In genomic region chr3:128178782-128179473, GRCh38 we compare ENCODE assay signal across 17 cellular contexts. TPM values are rescaled to one million over a fixed set of nuclear protein-coding genes. Genes with fewer than 3 reads are reported as not detected.
DNase-seq lines count a peak whose midpoint lies in the region; ATAC-seq and TF ChIP-seq lines count a peak whose summit lies in the region.
"Had no signal": no experiment of that assay in that cellular context is flagged by ENCODE, and none has a peak within 500 bp of the region (broad histone marks: within the 10 kb centered on the region; RNA-seq: fewer than 3 reads in every experiment).

No MANE protein-coding gene starts in this region.

- peaks cover 57% of the 10 kb centered on the region for H3K4me1 Mint-ChIP-seq in nephron

- CTCF ChIA-PET in OCI-LY7 (lab: Charles Lee; ENCODE audit: unreplicated experiment) = no interaction called here

- no peak overlapping the region for H3K9ac ChIP-seq in fibroblast of lung (ENCODE audit: insufficient read depth, low read length)

- peak overlapping the region; percentile 12 to 15 (median 15) for H3K4me3 Mint-ChIP-seq in nephron
- H3K4me3 Mint-ChIP-seq: activated B cell treated with CpG ODN at 0.5 μM for 24 hours, neural crest cell had no signal

- H3K4me2 ChIP-seq in OCI-LY7 (ENCODE audit: low read length) = peak overlapping the region; percentile 62
- H3K4me2 ChIP-seq in fibroblast of lung (ENCODE audit: extremely low read depth, insufficient read depth, low read length) = peak overlapping the region; percentile 82

- intact Hi-C loops in OCI-LY7 (cut with micrococcal nuclease; ENCODE audit: unreplicated experiment) = no loop called here

- H3K27me3 Mint-ChIP-seq in nephron (ENCODE audit: low read depth) = peaks cover 3% of the 10 kb centered on the region
- H3K27me3 Mint-ChIP-seq: activated B cell treated with CpG ODN at 0.5 μM for 24 hours had no signal

- ATAC-seq in HG03196 (IDR thresholded peaks at IDR 0.05; ENCODE audit: unreplicated experiment) (no peak), GM18870 (IDR thresholded peaks at IDR 0.05; ENCODE audit: unreplicated experiment) (no peak), GM21576 (IDR thresholded peaks at IDR 0.05; ENCODE audit: unreplicated experiment) (no peak)

- H3K9me2 ChIP-seq in OCI-LY7 (ENCODE audit: insufficient read depth, low read length) = no peaks in the 10 kb centered on the region

- BruUV-seq in OCI-LY7 (replicated peaks; lab: Mats Ljungman, UMichigan) = no TSS peak

- TF ChIP-seq CTCF in OCI-LY7 (conservative IDR thresholded peaks at IDR 0.05; ENCODE audit: low read length) = no peak
- TF ChIP-seq CTCF in fibroblast of lung (conservative IDR thresholded peaks at IDR 0.05 in 1 of 2, IDR thresholded peaks at IDR 0.05 in 1 of 2; ENCODE audit: low read depth in 1 of 2, low read length in 2 of 2) = no peak
- no peak for TF ChIP-seq CTCF in nephron (IDR thresholded peaks at IDR 0.05; ENCODE audit: unreplicated experiment in 3 of 3)

- H3K79me2 ChIP-seq in OCI-LY7 (ENCODE audit: insufficient read depth, low read depth, low read length) (peaks cover 33% of the 10 kb centered on the region), fibroblast of lung (ENCODE audit: control insufficient read depth, insufficient read depth, low read length) (no peaks in the 10 kb centered on the region)

- H2AFZ ChIP-seq in OCI-LY7 (ENCODE audit: low read length) = no peak overlapping the region; the same call in 1 of the 2 replicates
- H2AFZ ChIP-seq in fibroblast of lung (ENCODE audit: low read length) = peak overlapping the region; percentile 2

- H3K36me3 ChIP-seq in OCI-LY7 (ENCODE audit: insufficient read depth, low read length) = no peaks in the 10 kb centered on the region
- H3K36me3 ChIP-seq in fibroblast of lung (ENCODE audit: control insufficient read depth, insufficient read depth, low read length) = no peaks in the 10 kb centered on the region

- H3K27me3 ChIP-seq in fibroblast of lung (ENCODE audit: control insufficient read depth, insufficient read depth, low read length) = no peaks in the 10 kb centered on the region

- DNase-seq in GF-D8 (lab: John Stamatoyannopoulos, UW) (peak; percentile 10), OCI-LY7 (ENCODE audit: low spot score) (no peak), fibroblast of lung (ENCODE audit: low read depth in 2 of 2) (peak in 1 of 2 donors; percentile 50), COLO829 (ENCODE audit: low spot score) (no peak)
- DNase-seq: activated B cell treated with CpG ODN at 0.5 μM for 24 hours, cortex of kidney, kidney glomerular epithelial cell, NCI-H1105 treated with DMSO at 0.1 percent for 48 hours, SIG-M5, small intestine, substantia nigra had no signal

- H3K36me3 Mint-ChIP-seq in nephron (ENCODE audit: low read depth) = no peaks in the 10 kb centered on the region

- peak overlapping the region; percentile 43 for H3K4me3 ChIP-seq in OCI-LY7 (ENCODE audit: low read depth, low read length, poor library complexity, severe bottlenecking)
- peak overlapping the region; percentile 15 to 52 (median 38) for H3K4me3 ChIP-seq in fibroblast of lung (replicated peaks in 1 of 4; ENCODE audit: control extremely low read depth in 1 of 4, insufficient read depth in 1 of 4, low read depth in 3 of 4, low read length in 4 of 4)

- peak overlapping the region; percentile 42 to 80 (median 79) for H3K27ac Mint-ChIP-seq in nephron
- H3K27ac Mint-ChIP-seq: activated B cell treated with CpG ODN at 0.5 μM for 24 hours had no signal

- H3K9me3 ChIP-seq in OCI-LY7 (ENCODE audit: low read length) = no peaks in the 10 kb centered on the region
- no peaks in the 10 kb centered on the region for H3K9me3 ChIP-seq in fibroblast of lung (ENCODE audit: control insufficient read depth, insufficient read depth, low read depth, low read length)

- peaks cover 46% of the 10 kb centered on the region for H3K4me1 ChIP-seq in OCI-LY7 (ENCODE audit: insufficient read depth, low read length, poor library complexity, severe bottlenecking)
- no peaks in the 10 kb centered on the region for H3K4me1 ChIP-seq in fibroblast of lung (ENCODE audit: control insufficient read depth, extremely low read depth, insufficient read depth, low read length)

- H4K20me1 ChIP-seq in OCI-LY7 (ENCODE audit: insufficient read depth, low read length) = 0 out of 2 replicates have a peak, but pooled peaks cover 4% of the 10 kb centered on the region
- H4K20me1 ChIP-seq in fibroblast of lung (ENCODE audit: control insufficient read depth, extremely low read depth, insufficient read depth, low read length) = no peaks in the 10 kb centered on the region

- POLR2A ChIA-PET in OCI-LY7 (lab: Charles Lee) = interaction anchor here (0.6 to 0.8 kb wide), 2 partner anchors 10 to 29 kb away, joined by 3 read pairs; no protein-coding TSS in a partner anchor

- H3K27ac ChIP-seq in OCI-LY7 (ENCODE audit: low read depth, low read length, poor library complexity, severe bottlenecking) = no peak overlapping the region
- no peak overlapping the region for H3K27ac ChIP-seq in fibroblast of lung (ENCODE audit: insufficient read depth, low read length)
- H3K27ac ChIP-seq: C4-2B had no signal

- no peaks in the 10 kb centered on the region for H3K9me3 Mint-ChIP-seq in nephron
- H3K9me3 Mint-ChIP-seq: activated B cell treated with CpG ODN at 0.5 μM for 24 hours, neural crest cell had no signal

RNA-seq across cellular contexts. Expression of gene EEFSEC, which starts 25.6 kb away (rescaled TPM):
- total RNA-seq in OCI-LY7 (2014; rRNA removed; shearing (Covaris generic)) = 14.8 and 17.7 TPM in 2 replicates
- total RNA-seq in OCI-LY7 (2022) = 22.0 and 25.3 TPM in 2 replicates
- total RNA-seq in fibroblast of lung = 2.3 and 2.6 TPM in 2 replicates
- polyA plus RNA-seq in fibroblast of lung = 5.0 and 6.6 TPM in 2 replicates
- 7.9 and 10.3 TPM in 2 replicates for polyA plus RNA-seq in fibroblast of lung (2012)
- polyA minus RNA-seq in fibroblast of lung (ENCODE audit: low replicate concordance) = 10.7 and 17.4 TPM in 2 replicates

RNA-seq across cellular contexts. Expression of gene RUVBL1, which starts 55.3 kb away (rescaled TPM):
- total RNA-seq in OCI-LY7 (2014; rRNA removed; shearing (Covaris generic)) = 103 and 116 TPM in 2 replicates
- total RNA-seq in OCI-LY7 (2022) (91.4 and 95.0 TPM in 2 replicates), fibroblast of lung (59.1 and 67.2 TPM in 2 replicates)
- 52.3 and 81.0 TPM in 2 replicates for polyA plus RNA-seq in fibroblast of lung
- 42.8 and 74.7 TPM in 2 replicates for polyA plus RNA-seq in fibroblast of lung (2012)
- 77.8 and 102 TPM in 2 replicates for polyA minus RNA-seq in fibroblast of lung (ENCODE audit: low replicate concordance)
